ENCODE assay signal across 14 cellular contexts in genomic region chr14:104739546-104740516, GRCh38.
"Had no signal": no experiment of that assay in that cellular context is flagged by ENCODE, and none has a peak within 500 bp of the region (broad histone marks: within the 10 kb centered on the region; RNA-seq: fewer than 3 reads in every experiment).

No MANE protein-coding gene starts in this region.

- H3K9me3 Mint-ChIP-seq: activated naive CD8-positive, alpha-beta T cell treated with anti-CD3 and anti-CD28 coated beads, Interleukin-2, amount 50 U/mL, for 24 hours had no signal

- H3K27ac ChIP-seq: cardiac muscle cell, left lung, uterus had no signal

- H3K27ac Mint-ChIP-seq: activated naive CD8-positive, alpha-beta T cell treated with anti-CD3 and anti-CD28 coated beads, Interleukin-2, amount 50 U/mL, for 24 hours had no signal

- H3K4me1 ChIP-seq: uterus had no signal

- H3K27me3 ChIP-seq: cardiac muscle cell, heart right ventricle, left lung, right atrium auricular region, uterus had no signal

- DNase-seq: activated CD4-positive, alpha-beta T cell treated with anti-CD3 and anti-CD28 coated beads for 1 hour; activated CD4-positive, alpha-beta T cell treated with anti-CD3 and anti-CD28 coated beads, Interleukin-2, amount 50 U/mL, for 48 hours; activated gamma-delta T cell treated with Interleukin-2 at 50 U/mL for 16 hours; activated naive CD8-positive, alpha-beta T cell treated with anti-CD3 and anti-CD28 coated beads, Interleukin-2, amount 50 U/mL, for 24 hours; activated T-cell treated with anti-CD3 and anti-CD28 coated beads, Interleukin-2, amount 50 U/mL, for 48 hours; heart right ventricle; islet precursor cell; small intestine; uterus had no signal

- H3K4me3 ChIP-seq: cardiac muscle cell, heart right ventricle, left lung, right atrium auricular region, uterus had no signal

- H3K4me3 Mint-ChIP-seq: activated naive CD8-positive, alpha-beta T cell treated with anti-CD3 and anti-CD28 coated beads, Interleukin-2, amount 50 U/mL, for 24 hours had no signal

- H3K27me3 Mint-ChIP-seq: activated naive CD8-positive, alpha-beta T cell treated with anti-CD3 and anti-CD28 coated beads, Interleukin-2, amount 50 U/mL, for 24 hours had no signal

- H3K9me3 ChIP-seq: heart right ventricle, left lung, right atrium auricular region, uterus had no signal

- H3K36me3 ChIP-seq: left lung, uterus had no signal

- FAIRE-seq: astrocyte, frontal cortex, small intestine had no signal

- ATAC-seq: activated naive CD8-positive, alpha-beta T cell treated with anti-CD3 and anti-CD28 coated beads, Interleukin-2, amount 50 U/mL, for 24 hours; heart right ventricle; left lung had no signal
